In the genomic region with DNA sequence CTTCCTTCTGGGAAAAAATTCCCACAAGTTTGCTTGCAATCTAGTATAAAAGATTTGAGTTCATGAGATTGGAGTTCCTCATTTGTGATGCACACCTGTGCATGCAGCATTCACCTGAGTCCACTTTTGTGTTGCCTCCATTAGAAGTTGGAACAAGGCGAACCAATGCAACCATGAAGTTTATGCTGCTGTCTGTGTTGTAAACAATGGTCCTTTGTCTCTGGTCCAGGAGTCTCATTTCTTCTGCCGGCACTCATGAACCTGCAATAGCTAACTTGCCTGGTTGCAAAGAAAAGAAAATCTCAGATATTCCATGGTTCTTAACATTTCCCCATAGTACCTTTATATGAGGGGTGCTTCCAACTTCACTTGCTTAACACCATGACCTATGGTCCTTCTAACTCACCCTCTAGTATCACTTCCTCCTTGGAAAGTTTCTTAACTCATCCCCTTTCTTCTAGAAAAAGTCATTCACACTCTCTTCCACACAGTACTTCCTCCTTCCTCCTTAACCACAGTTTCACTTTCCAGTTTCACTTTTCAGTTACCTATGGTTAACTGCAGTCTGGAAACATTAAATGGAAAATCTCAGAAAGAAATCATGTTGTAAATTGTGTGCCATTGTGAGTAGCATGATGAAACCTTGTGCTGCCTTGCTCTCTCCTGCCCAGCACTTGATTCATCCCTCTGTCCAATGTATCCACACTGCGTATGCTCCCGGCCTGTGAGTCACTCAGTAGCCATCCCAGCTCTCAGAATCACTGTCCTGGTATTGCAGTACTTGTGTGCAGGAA, we compare ENCODE assay signal across 1 cellular context.
TF ChIP-seq lines count a peak whose summit lies in the region.

No MANE protein-coding gene starts in this region.

TF ChIP-seq in GM23338, 12 proteins besides CTCF, POLR2A, EP300 and RAD21 (continued from another document):
- TF ChIP-seq, protein P1, sequence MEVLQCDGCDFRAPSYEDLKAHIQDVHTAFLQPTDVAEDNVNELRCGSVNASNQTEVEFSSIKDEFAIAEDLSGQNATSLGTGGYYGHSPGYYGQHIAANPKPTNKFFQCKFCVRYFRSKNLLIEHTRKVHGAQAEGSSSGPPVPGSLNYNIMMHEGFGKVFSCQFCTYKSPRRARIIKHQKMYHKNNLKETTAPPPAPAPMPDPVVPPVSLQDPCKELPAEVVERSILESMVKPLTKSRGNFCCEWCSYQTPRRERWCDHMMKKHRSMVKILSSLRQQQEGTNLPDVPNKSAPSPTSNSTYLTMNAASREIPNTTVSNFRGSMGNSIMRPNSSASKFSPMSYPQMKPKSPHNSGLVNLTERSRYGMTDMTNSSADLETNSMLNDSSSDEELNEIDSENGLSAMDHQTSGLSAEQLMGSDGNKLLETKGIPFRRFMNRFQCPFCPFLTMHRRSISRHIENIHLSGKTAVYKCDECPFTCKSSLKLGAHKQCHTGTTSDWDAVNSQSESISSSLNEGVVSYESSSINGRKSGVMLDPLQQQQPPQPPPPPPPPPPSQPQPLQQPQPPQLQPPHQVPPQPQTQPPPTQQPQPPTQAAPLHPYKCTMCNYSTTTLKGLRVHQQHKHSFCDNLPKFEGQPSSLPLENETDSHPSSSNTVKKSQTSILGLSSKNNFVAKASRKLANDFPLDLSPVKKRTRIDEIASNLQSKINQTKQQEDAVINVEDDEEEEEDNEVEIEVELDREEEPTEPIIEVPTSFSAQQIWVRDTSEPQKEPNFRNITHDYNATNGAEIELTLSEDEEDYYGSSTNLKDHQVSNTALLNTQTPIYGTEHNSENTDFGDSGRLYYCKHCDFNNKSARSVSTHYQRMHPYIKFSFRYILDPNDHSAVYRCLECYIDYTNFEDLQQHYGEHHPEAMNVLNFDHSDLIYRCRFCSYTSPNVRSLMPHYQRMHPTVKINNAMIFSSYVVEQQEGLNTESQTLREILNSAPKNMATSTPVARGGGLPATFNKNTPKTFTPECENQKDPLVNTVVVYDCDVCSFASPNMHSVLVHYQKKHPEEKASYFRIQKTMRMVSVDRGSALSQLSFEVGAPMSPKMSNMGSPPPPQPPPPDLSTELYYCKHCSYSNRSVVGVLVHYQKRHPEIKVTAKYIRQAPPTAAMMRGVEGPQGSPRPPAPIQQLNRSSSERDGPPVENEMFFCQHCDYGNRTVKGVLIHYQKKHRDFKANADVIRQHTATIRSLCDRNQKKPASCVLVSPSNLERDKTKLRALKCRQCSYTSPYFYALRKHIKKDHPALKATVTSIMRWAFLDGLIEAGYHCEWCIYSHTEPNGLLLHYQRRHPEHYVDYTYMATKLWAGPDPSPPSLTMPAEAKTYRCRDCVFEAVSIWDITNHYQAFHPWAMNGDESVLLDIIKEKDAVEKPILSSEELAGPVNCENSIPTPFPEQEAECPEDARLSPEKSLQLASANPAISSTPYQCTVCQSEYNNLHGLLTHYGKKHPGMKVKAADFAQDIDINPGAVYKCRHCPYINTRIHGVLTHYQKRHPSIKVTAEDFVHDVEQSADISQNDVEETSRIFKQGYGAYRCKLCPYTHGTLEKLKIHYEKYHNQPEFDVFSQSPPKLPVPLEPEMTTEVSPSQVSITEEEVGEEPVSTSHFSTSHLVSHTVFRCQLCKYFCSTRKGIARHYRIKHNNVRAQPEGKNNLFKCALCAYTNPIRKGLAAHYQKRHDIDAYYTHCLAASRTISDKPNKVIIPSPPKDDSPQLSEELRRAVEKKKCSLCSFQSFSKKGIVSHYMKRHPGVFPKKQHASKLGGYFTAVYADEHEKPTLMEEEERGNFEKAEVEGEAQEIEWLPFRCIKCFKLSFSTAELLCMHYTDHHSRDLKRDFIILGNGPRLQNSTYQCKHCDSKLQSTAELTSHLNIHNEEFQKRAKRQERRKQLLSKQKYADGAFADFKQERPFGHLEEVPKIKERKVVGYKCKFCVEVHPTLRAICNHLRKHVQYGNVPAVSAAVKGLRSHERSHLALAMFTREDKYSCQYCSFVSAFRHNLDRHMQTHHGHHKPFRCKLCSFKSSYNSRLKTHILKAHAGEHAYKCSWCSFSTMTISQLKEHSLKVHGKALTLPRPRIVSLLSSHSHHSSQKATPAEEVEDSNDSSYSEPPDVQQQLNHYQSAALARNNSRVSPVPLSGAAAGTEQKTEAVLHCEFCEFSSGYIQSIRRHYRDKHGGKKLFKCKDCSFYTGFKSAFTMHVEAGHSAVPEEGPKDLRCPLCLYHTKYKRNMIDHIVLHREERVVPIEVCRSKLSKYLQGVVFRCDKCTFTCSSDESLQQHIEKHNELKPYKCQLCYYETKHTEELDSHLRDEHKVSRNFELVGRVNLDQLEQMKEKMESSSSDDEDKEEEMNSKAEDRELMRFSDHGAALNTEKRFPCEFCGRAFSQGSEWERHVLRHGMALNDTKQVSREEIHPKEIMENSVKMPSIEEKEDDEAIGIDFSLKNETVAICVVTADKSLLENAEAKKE (CRISPR knock-in tag; IDR thresholded peaks at IDR 0.05): no peak
- TF ChIP-seq STAT1 (IDR thresholded peaks at IDR 0.05; ENCODE audit: unreplicated experiment): no peak
- TF ChIP-seq EZH2phosphoT487 (IDR thresholded peaks at IDR 0.05; ENCODE audit: unreplicated experiment): no peak
- TF ChIP-seq, protein P2, sequence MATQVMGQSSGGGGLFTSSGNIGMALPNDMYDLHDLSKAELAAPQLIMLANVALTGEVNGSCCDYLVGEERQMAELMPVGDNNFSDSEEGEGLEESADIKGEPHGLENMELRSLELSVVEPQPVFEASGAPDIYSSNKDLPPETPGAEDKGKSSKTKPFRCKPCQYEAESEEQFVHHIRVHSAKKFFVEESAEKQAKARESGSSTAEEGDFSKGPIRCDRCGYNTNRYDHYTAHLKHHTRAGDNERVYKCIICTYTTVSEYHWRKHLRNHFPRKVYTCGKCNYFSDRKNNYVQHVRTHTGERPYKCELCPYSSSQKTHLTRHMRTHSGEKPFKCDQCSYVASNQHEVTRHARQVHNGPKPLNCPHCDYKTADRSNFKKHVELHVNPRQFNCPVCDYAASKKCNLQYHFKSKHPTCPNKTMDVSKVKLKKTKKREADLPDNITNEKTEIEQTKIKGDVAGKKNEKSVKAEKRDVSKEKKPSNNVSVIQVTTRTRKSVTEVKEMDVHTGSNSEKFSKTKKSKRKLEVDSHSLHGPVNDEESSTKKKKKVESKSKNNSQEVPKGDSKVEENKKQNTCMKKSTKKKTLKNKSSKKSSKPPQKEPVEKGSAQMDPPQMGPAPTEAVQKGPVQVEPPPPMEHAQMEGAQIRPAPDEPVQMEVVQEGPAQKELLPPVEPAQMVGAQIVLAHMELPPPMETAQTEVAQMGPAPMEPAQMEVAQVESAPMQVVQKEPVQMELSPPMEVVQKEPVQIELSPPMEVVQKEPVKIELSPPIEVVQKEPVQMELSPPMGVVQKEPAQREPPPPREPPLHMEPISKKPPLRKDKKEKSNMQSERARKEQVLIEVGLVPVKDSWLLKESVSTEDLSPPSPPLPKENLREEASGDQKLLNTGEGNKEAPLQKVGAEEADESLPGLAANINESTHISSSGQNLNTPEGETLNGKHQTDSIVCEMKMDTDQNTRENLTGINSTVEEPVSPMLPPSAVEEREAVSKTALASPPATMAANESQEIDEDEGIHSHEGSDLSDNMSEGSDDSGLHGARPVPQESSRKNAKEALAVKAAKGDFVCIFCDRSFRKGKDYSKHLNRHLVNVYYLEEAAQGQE (IDR thresholded peaks at IDR 0.05; ENCODE audit: unreplicated experiment): no peak
- TF ChIP-seq, protein P3, sequence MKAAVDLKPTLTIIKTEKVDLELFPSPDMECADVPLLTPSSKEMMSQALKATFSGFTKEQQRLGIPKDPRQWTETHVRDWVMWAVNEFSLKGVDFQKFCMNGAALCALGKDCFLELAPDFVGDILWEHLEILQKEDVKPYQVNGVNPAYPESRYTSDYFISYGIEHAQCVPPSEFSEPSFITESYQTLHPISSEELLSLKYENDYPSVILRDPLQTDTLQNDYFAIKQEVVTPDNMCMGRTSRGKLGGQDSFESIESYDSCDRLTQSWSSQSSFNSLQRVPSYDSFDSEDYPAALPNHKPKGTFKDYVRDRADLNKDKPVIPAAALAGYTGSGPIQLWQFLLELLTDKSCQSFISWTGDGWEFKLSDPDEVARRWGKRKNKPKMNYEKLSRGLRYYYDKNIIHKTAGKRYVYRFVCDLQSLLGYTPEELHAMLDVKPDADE (IDR thresholded peaks at IDR 0.05): no peak
- TF ChIP-seq ZNF331 (CRISPR knock-in tag; IDR thresholded peaks at IDR 0.05; ENCODE audit: low read depth): no peak
- no peak for TF ChIP-seq ZNF114 (CRISPR knock-in tag; IDR thresholded peaks at IDR 0.05)
- no peak for TF ChIP-seq POLR2AphosphoS5 (IDR thresholded peaks at IDR 0.05; ENCODE audit: low read depth)
- TF ChIP-seq EZH2 (IDR thresholded peaks at IDR 0.05; ENCODE audit: low read depth, unreplicated experiment): no peak
- no peak for TF ChIP-seq CREB1 (CRISPR knock-in tag; IDR thresholded peaks at IDR 0.05; ENCODE audit: low read depth)
- TF ChIP-seq JUNB (IDR thresholded peaks at IDR 0.05; ENCODE audit: unreplicated experiment): no peak
